ENCODE assay signal across 17 cellular contexts in genomic region chr5:14379739-14380497, GRCh38.
A peak's percentile ranks its signal among the peaks of the same experiment; 100 is the strongest.
DNase-seq lines count a peak whose midpoint lies in the region; ATAC-seq and TF ChIP-seq lines count a peak whose summit lies in the region.
"Had no signal": no experiment of that assay in that cellular context is flagged by ENCODE, and none has a peak within 500 bp of the region (broad histone marks: within the 10 kb centered on the region; RNA-seq: fewer than 3 reads in every experiment).

No MANE protein-coding gene starts in this region.

- no peak overlapping the region for H2AFZ ChIP-seq in H9 (ENCODE audit: low read length)

- H3K18ac ChIP-seq in H9 (ENCODE audit: insufficient read length, low read depth, low read length), result no peak overlapping the region

- no peak overlapping the region for H3T11ph ChIP-seq in H9 (ENCODE audit: low read length)

- H3K23me2 ChIP-seq in H9 (ENCODE audit: insufficient read length, low read depth, low read length, poor library complexity, severe bottlenecking), result peaks cover 5% of the 10 kb centered on the region

- H2BK12ac ChIP-seq in H9 (ENCODE audit: insufficient read length, low read depth, low read length), result no peak overlapping the region

- TF ChIP-seq CTCF in H9 (conservative IDR thresholded peaks at IDR 0.05), result no peak

- no peak overlapping the region; the same call in 1 of the 2 replicates for H3K14ac ChIP-seq in H9 (ENCODE audit: insufficient read depth, low read length)

- H3K36me3 Mint-ChIP-seq in H9 (ENCODE audit: insufficient read depth in 1 of 3, low read depth in 3 of 3) (peaks cover 18 to 71% (median 56%) of the 10 kb centered on the region in 3 experiments; a peak in 6 of 7 replicates), memory B cell (peaks cover 56% of the 10 kb centered on the region)
- H3K36me3 Mint-ChIP-seq: activated naive CD8-positive, alpha-beta T cell had no signal

- WGBS in H9 (ENCODE audit: extremely low coverage, insufficient read length, low lambda C conversion rate), result no CpG with 5 or more reads among the region's 35 CpGs

- peak overlapping the region; percentile 10 to 93 (median 85); a peak in 6 of 7 replicates for H3K27ac Mint-ChIP-seq in H9
- H3K27ac Mint-ChIP-seq in memory B cell, result peak overlapping the region; percentile 91
- H3K27ac Mint-ChIP-seq: activated naive CD8-positive, alpha-beta T cell; activated T-helper 1 cell treated with anti-CD3 and anti-CD28 coated beads, Interleukin-12 subunit alpha, Interleukin-12 subunit beta, Interleukin-2, Interleukin-4 antibody, amounts not matched to agents 30 ng/mL and 10 ng/mL and 1 ng/mL, durations not matched to agents 14 hours and 24 hours and 36 hours had no signal

- no peak overlapping the region for H2BK120ac ChIP-seq in H9 (ENCODE audit: low read depth, low read length, poor library complexity, severe bottlenecking)

- no peak overlapping the region; the same call in 1 of the 2 replicates for H2BK15ac ChIP-seq in H9 (ENCODE audit: low read depth, low read length)

- H3K9me3 ChIP-seq in H9 (ENCODE audit: control insufficient read depth, low read depth, low read length), result no peaks in the 10 kb centered on the region
- H3K9me3 ChIP-seq: Caco-2, tibial artery had no signal

- H2BK20ac ChIP-seq in H9 (ENCODE audit: low read depth, low read length, poor library complexity, severe bottlenecking), result no peak overlapping the region

- no peak overlapping the region for H4K91ac ChIP-seq in H9 (ENCODE audit: insufficient read length, low read depth, low read length)

- DNase-seq in H9, result peak; percentile 88
- DNase-seq in memory B cell (ENCODE audit: low spot score in 2 of 2), result peak; percentile 18 to 20
- DNase-seq in amygdala (lab: John Stamatoyannopoulos, UW), result no peak
- DNase-seq in substantia nigra (lab: John Stamatoyannopoulos, UW), result no peak
- DNase-seq: activated CD8-positive, alpha-beta memory T cell treated with anti-CD3 and anti-CD28 coated beads for 24 hours; Caco-2; NCI-H1436 treated with DMSO at 0.1 percent for 48 hours; NCI-H82; retina had no signal

- H3K4me2 ChIP-seq in H9 (ENCODE audit: insufficient read depth, insufficient read length, low read length), result peak overlapping the region; percentile 58

- no peaks in the 10 kb centered on the region for H4K20me1 ChIP-seq in H9 (ENCODE audit: control insufficient read depth, insufficient read depth, insufficient read length)

- no peak overlapping the region for H2AK5ac ChIP-seq in H9 (ENCODE audit: insufficient read length, low read length)

- H3K4me1 ChIP-seq in H9 (ENCODE audit: insufficient read depth, low read length), result no peaks in the 10 kb centered on the region
- H3K4me1 ChIP-seq: Caco-2, tibial artery had no signal

- H3K23ac ChIP-seq in H9 (ENCODE audit: insufficient read length, low read depth, low read length), result no peak overlapping the region

- no peak overlapping the region for H2BK5ac ChIP-seq in H9 (ENCODE audit: insufficient read length, low read length)

- H3K9me3 Mint-ChIP-seq in H9 (no peaks in the 10 kb centered on the region), memory B cell (peaks cover 2% of the 10 kb centered on the region)
- H3K9me3 Mint-ChIP-seq: activated T-helper 1 cell treated with anti-CD3 and anti-CD28 coated beads, Interleukin-12 subunit alpha, Interleukin-12 subunit beta, Interleukin-2, Interleukin-4 antibody, amounts not matched to agents 30 ng/mL and 10 ng/mL and 1 ng/mL, durations not matched to agents 14 hours and 24 hours and 36 hours had no signal

- H3K27me3 Mint-ChIP-seq in H9 (ENCODE audit: low read depth), result no peaks in the 10 kb centered on the region
- H3K27me3 Mint-ChIP-seq in memory B cell, result no peaks in the 10 kb centered on the region
- H3K27me3 Mint-ChIP-seq: activated naive CD8-positive, alpha-beta T cell had no signal

- no peaks in the 10 kb centered on the region for H3K79me2 ChIP-seq in H9 (ENCODE audit: insufficient read depth, low read length)

- H3K56ac ChIP-seq in H9 (ENCODE audit: insufficient read length, low read depth, low read length), result no peak overlapping the region

- peak; percentile 91 for ATAC-seq in memory B cell (ENCODE audit: low read depth)
- no peak for ATAC-seq in GM19023 (IDR thresholded peaks at IDR 0.05; ENCODE audit: unreplicated experiment)
- ATAC-seq in GM18858 (IDR thresholded peaks at IDR 0.05; ENCODE audit: unreplicated experiment), result no peak
- ATAC-seq: activated CD4-positive, CD25-positive, alpha-beta regulatory T cell treated with anti-CD3 and anti-CD28 coated beads, Interleukin-2, amount 50 U/mL, for 24 hours had no signal

- H3K27ac ChIP-seq in H9 (ENCODE audit: insufficient read length, low read depth, low read length) (peak overlapping the region; percentile 64), angular gyrus (ENCODE audit: low read depth, low read length) (peak overlapping the region; percentile 64), substantia nigra (ENCODE audit: low read depth, low read length, poor library complexity, severe bottlenecking) (no peak overlapping the region)
- H3K27ac ChIP-seq: epithelial cell of prostate, tibial artery had no signal

- no peak overlapping the region for H3K4ac ChIP-seq in H9 (ENCODE audit: low read depth, low read length)

- H4K8ac ChIP-seq in H9 (replicated peaks; ENCODE audit: insufficient read length, low read depth, low read length), result no peak overlapping the region

- H3K9ac ChIP-seq in H9 (ENCODE audit: extremely low read depth, insufficient read length, low read length), result no peak overlapping the region

- H3K4me1 Mint-ChIP-seq in H9 (peaks cover 17 to 20% of the 10 kb centered on the region in 2 experiments), memory B cell (peaks cover 18% of the 10 kb centered on the region)

- H3K27me3 ChIP-seq in H9 (ENCODE audit: insufficient read depth, low read length), result no peaks in the 10 kb centered on the region
- H3K27me3 ChIP-seq: tibial artery had no signal

- H3K79me1 ChIP-seq in H9 (ENCODE audit: insufficient read depth, low read depth, low read length, poor library complexity, severe bottlenecking), result no peaks in the 10 kb centered on the region

- H4K5ac ChIP-seq in H9 (ENCODE audit: insufficient read length, low read depth, low read length), result no peak overlapping the region

- H3K4me3 Mint-ChIP-seq in H9 (no peak overlapping the region), memory B cell (peak overlapping the region; percentile 65)
- H3K4me3 Mint-ChIP-seq: activated naive CD8-positive, alpha-beta T cell; activated T-helper 1 cell treated with anti-CD3 and anti-CD28 coated beads, Interleukin-12 subunit alpha, Interleukin-12 subunit beta, Interleukin-2, Interleukin-4 antibody, amounts not matched to agents 30 ng/mL and 10 ng/mL and 1 ng/mL, durations not matched to agents 14 hours and 24 hours and 36 hours had no signal

Comparison
In these comparisons a context has a peak if more than half of its experiments do, and no peak if none do; other contexts are left out.
1. DNase-seq: peak in H9 (single experiment) and memory B cell (2 of 2); none in amygdala (0 of 56) and substantia nigra (0 of 49).